ENCODE assay signal across 12 cellular contexts in the genomic region with DNA sequence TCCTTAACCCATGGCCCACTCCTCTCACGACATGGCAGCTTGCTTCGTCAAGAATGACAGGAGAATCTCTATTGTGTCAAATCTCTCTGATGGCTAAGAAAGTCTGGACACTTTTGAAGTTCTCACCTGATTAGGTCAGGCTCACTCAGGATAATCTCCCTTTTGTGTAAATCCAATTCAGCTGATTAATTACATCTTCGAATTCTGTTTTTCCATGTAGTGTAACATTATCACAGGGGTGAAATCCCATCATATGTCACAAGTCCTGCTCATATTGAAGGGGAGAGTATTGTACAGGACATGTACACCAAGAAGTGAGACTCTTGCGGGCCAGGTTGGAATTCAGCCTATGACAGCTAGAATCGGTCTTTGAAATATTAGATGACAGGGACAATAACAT. TPM values are rescaled to one million over a fixed set of nuclear protein-coding genes. Genes with fewer than 3 reads are reported as not detected.
"Had no signal": no experiment of that assay in that cellular context is flagged by ENCODE, and none has a peak within 500 bp of the region (broad histone marks: within the 10 kb centered on the region; RNA-seq: fewer than 3 reads in every experiment).

No MANE protein-coding gene starts in this region.

- H3K4me3 ChIP-seq: GM23248, GM23338, HAP-1 had no signal

- H3K27ac ChIP-seq: GM23248 had no signal

- H3K4me2 ChIP-seq: GM23338 had no signal

- H2AFZ ChIP-seq: GM23248, GM23338 had no signal

- H3K9me3 ChIP-seq: HAP-1 had no signal

- H3K36me3 ChIP-seq: HAP-1 had no signal

- DNase-seq: GM23248, GOT3, H7, H9, HCEC 1CT, HFFc6 had no signal

- H3K9ac ChIP-seq: GM23248 had no signal

- H3K4me1 ChIP-seq: HAP-1 had no signal

- FAIRE-seq: H1, H54 had no signal

- ATAC-seq: GM23338, HCT116 had no signal

RNA-seq across cellular contexts. Expression of a gene that starts 16.2 kb away (rescaled TPM):
- total RNA-seq: GM23248, GM23338, H1, H4, H7, H9, HFFc6 had no signal
- polyA plus RNA-seq: GM23248, GM23338, H1 had no signal

RNA-seq across cellular contexts. Expression of a gene that starts 29.3 kb away (rescaled TPM):
- total RNA-seq: GM23248, GM23338, H4, H7, H9, HFFc6 had no signal
- polyA plus RNA-seq: GM23248, GM23338, H1 had no signal

RNA-seq across cellular contexts. Expression of a gene that starts 48.9 kb away (rescaled TPM):
- total RNA-seq: GM23248, GM23338, H1, H4, H7, H9, HFFc6 had no signal
- polyA plus RNA-seq: GM23248, GM23338, H1 had no signal
